Comparison of ENCODE assay signal across 19 cellular contexts in genomic region chr1:221850788-221851187, GRCh38.
"Had no signal": no experiment of that assay in that cellular context is flagged by ENCODE, and none has a peak within 500 bp of the region (broad histone marks: within the 10 kb centered on the region; RNA-seq: fewer than 3 reads in every experiment).

No MANE protein-coding gene starts in this region.

- H3K27ac ChIP-seq: brain microvascular endothelial cell, coronary artery, gastrocnemius medialis, lower lobe of right lung had no signal

- H3K9me3 Mint-ChIP-seq: activated T-cell treated with anti-CD3 and anti-CD28 coated beads, Interleukin-2, amount 50 U/mL, for 4 hours; central memory CD8-positive, alpha-beta T cell; mesothelial cell of epicardium; natural killer cell treated with Interleukin-12 subunit alpha and Interleukin-12 subunit beta and Interleukin-15 and Interleukin-18, amount 100 ng/mL, for 72 hours had no signal

- ATAC-seq: activated CD4-positive, CD25-positive, alpha-beta regulatory T cell treated with anti-CD3 and anti-CD28 coated beads, Interleukin-2, amount 50 U/mL, for 24 hours; activated CD8-positive, alpha-beta T cell treated with anti-CD3 and anti-CD28 coated beads, Interleukin-2, amount 10 ng/mL, durations not matched to agents 7 days and 5 days; activated T-cell treated with anti-CD3 and anti-CD28 coated beads, Interleukin-2, amount 50 U/mL, for 4 hours; gastrocnemius medialis; lower lobe of right lung had no signal

- H3K4me3 Mint-ChIP-seq: activated CD4-positive, alpha-beta T cell treated with anti-CD3 and anti-CD28 coated beads, Interleukin-2, amount 10 ng/mL, durations not matched to agents 7 days and 5 days; activated CD8-positive, alpha-beta T cell treated with anti-CD3 and anti-CD28 coated beads, Interleukin-2, amount 10 ng/mL, durations not matched to agents 7 days and 5 days; activated naive CD4-positive, alpha-beta T cell treated with anti-CD3 and anti-CD28 coated beads, Interleukin-2, amount 10 ng/mL, durations not matched to agents 7 days and 5 days; activated T-cell treated with anti-CD3 and anti-CD28 coated beads, Interleukin-2, amount 50 U/mL, for 4 hours; central memory CD8-positive, alpha-beta T cell; mesothelial cell of epicardium; natural killer cell treated with Interleukin-12 subunit alpha and Interleukin-12 subunit beta and Interleukin-15 and Interleukin-18, amount 100 ng/mL, for 72 hours had no signal

- H3K9me3 ChIP-seq: gastrocnemius medialis, lower lobe of right lung had no signal

- H3K27me3 ChIP-seq: brain microvascular endothelial cell, gastrocnemius medialis had no signal

- H3K27me3 Mint-ChIP-seq: activated CD4-positive, alpha-beta T cell treated with anti-CD3 and anti-CD28 coated beads, Interleukin-2, amount 10 ng/mL, durations not matched to agents 7 days and 5 days; activated naive CD4-positive, alpha-beta T cell treated with anti-CD3 and anti-CD28 coated beads, Interleukin-2, amount 10 ng/mL, durations not matched to agents 7 days and 5 days; central memory CD8-positive, alpha-beta T cell; natural killer cell treated with Interleukin-12 subunit alpha and Interleukin-12 subunit beta and Interleukin-15 and Interleukin-18, amount 100 ng/mL, for 72 hours had no signal

- H3K36me3 ChIP-seq: brain microvascular endothelial cell, gastrocnemius medialis, lower lobe of right lung had no signal

- H3K27ac Mint-ChIP-seq: activated CD4-positive, alpha-beta T cell treated with anti-CD3 and anti-CD28 coated beads, Interleukin-2, amount 10 ng/mL, durations not matched to agents 7 days and 5 days; activated CD8-positive, alpha-beta T cell treated with anti-CD3 and anti-CD28 coated beads, Interleukin-2, amount 10 ng/mL, durations not matched to agents 7 days and 5 days; activated naive CD4-positive, alpha-beta T cell treated with anti-CD3 and anti-CD28 coated beads, Interleukin-2, amount 10 ng/mL, durations not matched to agents 7 days and 5 days; mesothelial cell of epicardium had no signal

- H3K4me3 ChIP-seq: coronary artery, gastrocnemius medialis, lower lobe of right lung had no signal

- H3K4me1 ChIP-seq: lower lobe of right lung had no signal

- H3K36me3 Mint-ChIP-seq: activated naive CD4-positive, alpha-beta T cell treated with anti-CD3 and anti-CD28 coated beads, Interleukin-2, amount 10 ng/mL, durations not matched to agents 7 days and 5 days; mesothelial cell of epicardium; natural killer cell treated with Interleukin-12 subunit alpha and Interleukin-12 subunit beta and Interleukin-15 and Interleukin-18, amount 100 ng/mL, for 72 hours had no signal

- H3K4me1 Mint-ChIP-seq: activated CD4-positive, alpha-beta T cell treated with anti-CD3 and anti-CD28 coated beads, Interleukin-2, amount 10 ng/mL, durations not matched to agents 7 days and 5 days; activated naive CD4-positive, alpha-beta T cell treated with anti-CD3 and anti-CD28 coated beads, Interleukin-2, amount 10 ng/mL, durations not matched to agents 7 days and 5 days; central memory CD8-positive, alpha-beta T cell had no signal

- DNase-seq: activated CD4-positive, alpha-beta T cell treated with anti-CD3 and anti-CD28 coated beads, Interleukin-2, amount 10 ng/mL, durations not matched to agents 7 days and 5 days; activated CD8-positive, alpha-beta memory T cell treated with anti-CD3 and anti-CD28 coated beads, Interleukin-2, amount 50 U/mL, for 4 hours; activated CD8-positive, alpha-beta T cell treated with anti-CD3 and anti-CD28 coated beads, Interleukin-2, amount 10 ng/mL, durations not matched to agents 7 days and 5 days; activated naive CD4-positive, alpha-beta T cell treated with anti-CD3 and anti-CD28 coated beads, Interleukin-2, amount 10 ng/mL, durations not matched to agents 7 days and 5 days; activated T-cell treated with anti-CD3 and anti-CD28 coated beads, Interleukin-2, amount 50 U/mL, for 4 hours; aorta; brain microvascular endothelial cell; gastrocnemius medialis; head of caudate nucleus; lower lobe of right lung; nucleus accumbens; retina; stimulated activated CD8-positive, alpha-beta memory T cell treated with anti-CD3 and anti-CD28 coated beads, Interleukin-4, amount 100 ng/mL, for 48 hours; stimulated activated naive CD4-positive, alpha-beta T cell had no signal
